ENCODE assay signal across 1 cellular context in the genomic region with DNA sequence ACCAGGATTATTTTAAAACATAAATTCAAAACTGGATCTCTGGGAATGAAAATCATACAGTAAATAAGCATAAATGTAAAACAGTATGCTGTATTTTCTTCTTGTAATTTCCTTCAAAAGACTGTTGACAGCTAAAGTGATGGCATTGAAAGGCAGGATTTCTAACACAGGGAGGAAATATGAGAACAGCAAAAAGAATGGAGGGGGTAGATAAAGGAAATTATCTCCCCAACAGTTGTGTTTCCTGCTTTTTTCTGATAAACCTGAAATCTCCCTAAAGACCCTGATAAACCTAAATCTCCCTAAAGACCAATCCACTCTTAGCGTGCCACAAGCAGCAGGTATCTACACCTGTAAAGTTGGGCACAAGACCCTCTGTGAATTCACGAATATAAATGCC.
TF ChIP-seq lines count a peak whose summit lies in the region.

No MANE protein-coding gene starts in this region.

TF ChIP-seq in endothelial cell of umbilical vein, 7 proteins besides CTCF, POLR2A, EP300 and RAD21:
- TF ChIP-seq POLR2AphosphoS5 (IDR thresholded peaks at IDR 0.05; ENCODE audit: insufficient read depth, low read depth, low read length) (no peak), EZH2 (IDR thresholded peaks at IDR 0.05; ENCODE audit: borderline replicate concordance, low read depth, low read length, severe bottlenecking) (no peak), FOS (IDR thresholded peaks at IDR 0.05; ENCODE audit: borderline replicate concordance, insufficient read depth, low read length) (no peak), GATA2 (IDR thresholded peaks at IDR 0.05; ENCODE audit: insufficient read depth, insufficient read length, low read depth, low read length) (no peak), JUN (IDR thresholded peaks at IDR 0.05; ENCODE audit: borderline replicate concordance, insufficient read depth, insufficient read length, low read depth) (no peak), MYC (IDR thresholded peaks at IDR 0.05; ENCODE audit: low read depth, low read length) (no peak)
- TF ChIP-seq, protein P1, sequence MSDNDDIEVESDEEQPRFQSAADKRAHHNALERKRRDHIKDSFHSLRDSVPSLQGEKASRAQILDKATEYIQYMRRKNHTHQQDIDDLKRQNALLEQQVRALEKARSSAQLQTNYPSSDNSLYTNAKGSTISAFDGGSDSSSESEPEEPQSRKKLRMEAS (IDR thresholded peaks at IDR 0.05; ENCODE audit: insufficient read depth, insufficient read length), result no peak
